Comparison of ENCODE assay signal across 1 cellular context in genomic region chr14:89533136-89533535, GRCh38.
TF ChIP-seq lines count a peak whose summit lies in the region.

No MANE protein-coding gene starts in this region.

TF ChIP-seq in GM23338, 12 proteins besides CTCF, POLR2A, EP300 and RAD21 (continued from another document):
- TF ChIP-seq, protein P1, sequence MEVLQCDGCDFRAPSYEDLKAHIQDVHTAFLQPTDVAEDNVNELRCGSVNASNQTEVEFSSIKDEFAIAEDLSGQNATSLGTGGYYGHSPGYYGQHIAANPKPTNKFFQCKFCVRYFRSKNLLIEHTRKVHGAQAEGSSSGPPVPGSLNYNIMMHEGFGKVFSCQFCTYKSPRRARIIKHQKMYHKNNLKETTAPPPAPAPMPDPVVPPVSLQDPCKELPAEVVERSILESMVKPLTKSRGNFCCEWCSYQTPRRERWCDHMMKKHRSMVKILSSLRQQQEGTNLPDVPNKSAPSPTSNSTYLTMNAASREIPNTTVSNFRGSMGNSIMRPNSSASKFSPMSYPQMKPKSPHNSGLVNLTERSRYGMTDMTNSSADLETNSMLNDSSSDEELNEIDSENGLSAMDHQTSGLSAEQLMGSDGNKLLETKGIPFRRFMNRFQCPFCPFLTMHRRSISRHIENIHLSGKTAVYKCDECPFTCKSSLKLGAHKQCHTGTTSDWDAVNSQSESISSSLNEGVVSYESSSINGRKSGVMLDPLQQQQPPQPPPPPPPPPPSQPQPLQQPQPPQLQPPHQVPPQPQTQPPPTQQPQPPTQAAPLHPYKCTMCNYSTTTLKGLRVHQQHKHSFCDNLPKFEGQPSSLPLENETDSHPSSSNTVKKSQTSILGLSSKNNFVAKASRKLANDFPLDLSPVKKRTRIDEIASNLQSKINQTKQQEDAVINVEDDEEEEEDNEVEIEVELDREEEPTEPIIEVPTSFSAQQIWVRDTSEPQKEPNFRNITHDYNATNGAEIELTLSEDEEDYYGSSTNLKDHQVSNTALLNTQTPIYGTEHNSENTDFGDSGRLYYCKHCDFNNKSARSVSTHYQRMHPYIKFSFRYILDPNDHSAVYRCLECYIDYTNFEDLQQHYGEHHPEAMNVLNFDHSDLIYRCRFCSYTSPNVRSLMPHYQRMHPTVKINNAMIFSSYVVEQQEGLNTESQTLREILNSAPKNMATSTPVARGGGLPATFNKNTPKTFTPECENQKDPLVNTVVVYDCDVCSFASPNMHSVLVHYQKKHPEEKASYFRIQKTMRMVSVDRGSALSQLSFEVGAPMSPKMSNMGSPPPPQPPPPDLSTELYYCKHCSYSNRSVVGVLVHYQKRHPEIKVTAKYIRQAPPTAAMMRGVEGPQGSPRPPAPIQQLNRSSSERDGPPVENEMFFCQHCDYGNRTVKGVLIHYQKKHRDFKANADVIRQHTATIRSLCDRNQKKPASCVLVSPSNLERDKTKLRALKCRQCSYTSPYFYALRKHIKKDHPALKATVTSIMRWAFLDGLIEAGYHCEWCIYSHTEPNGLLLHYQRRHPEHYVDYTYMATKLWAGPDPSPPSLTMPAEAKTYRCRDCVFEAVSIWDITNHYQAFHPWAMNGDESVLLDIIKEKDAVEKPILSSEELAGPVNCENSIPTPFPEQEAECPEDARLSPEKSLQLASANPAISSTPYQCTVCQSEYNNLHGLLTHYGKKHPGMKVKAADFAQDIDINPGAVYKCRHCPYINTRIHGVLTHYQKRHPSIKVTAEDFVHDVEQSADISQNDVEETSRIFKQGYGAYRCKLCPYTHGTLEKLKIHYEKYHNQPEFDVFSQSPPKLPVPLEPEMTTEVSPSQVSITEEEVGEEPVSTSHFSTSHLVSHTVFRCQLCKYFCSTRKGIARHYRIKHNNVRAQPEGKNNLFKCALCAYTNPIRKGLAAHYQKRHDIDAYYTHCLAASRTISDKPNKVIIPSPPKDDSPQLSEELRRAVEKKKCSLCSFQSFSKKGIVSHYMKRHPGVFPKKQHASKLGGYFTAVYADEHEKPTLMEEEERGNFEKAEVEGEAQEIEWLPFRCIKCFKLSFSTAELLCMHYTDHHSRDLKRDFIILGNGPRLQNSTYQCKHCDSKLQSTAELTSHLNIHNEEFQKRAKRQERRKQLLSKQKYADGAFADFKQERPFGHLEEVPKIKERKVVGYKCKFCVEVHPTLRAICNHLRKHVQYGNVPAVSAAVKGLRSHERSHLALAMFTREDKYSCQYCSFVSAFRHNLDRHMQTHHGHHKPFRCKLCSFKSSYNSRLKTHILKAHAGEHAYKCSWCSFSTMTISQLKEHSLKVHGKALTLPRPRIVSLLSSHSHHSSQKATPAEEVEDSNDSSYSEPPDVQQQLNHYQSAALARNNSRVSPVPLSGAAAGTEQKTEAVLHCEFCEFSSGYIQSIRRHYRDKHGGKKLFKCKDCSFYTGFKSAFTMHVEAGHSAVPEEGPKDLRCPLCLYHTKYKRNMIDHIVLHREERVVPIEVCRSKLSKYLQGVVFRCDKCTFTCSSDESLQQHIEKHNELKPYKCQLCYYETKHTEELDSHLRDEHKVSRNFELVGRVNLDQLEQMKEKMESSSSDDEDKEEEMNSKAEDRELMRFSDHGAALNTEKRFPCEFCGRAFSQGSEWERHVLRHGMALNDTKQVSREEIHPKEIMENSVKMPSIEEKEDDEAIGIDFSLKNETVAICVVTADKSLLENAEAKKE (CRISPR knock-in tag; IDR thresholded peaks at IDR 0.05): no peak
- TF ChIP-seq EZH2 (IDR thresholded peaks at IDR 0.05; ENCODE audit: low read depth, unreplicated experiment): no peak
- no peak for TF ChIP-seq JUNB (IDR thresholded peaks at IDR 0.05; ENCODE audit: unreplicated experiment)
- no peak for TF ChIP-seq STAT1 (IDR thresholded peaks at IDR 0.05; ENCODE audit: unreplicated experiment)
- TF ChIP-seq ZNF331 (CRISPR knock-in tag; IDR thresholded peaks at IDR 0.05; ENCODE audit: low read depth): no peak
- TF ChIP-seq ZNF114 (CRISPR knock-in tag; IDR thresholded peaks at IDR 0.05): no peak
- no peak for TF ChIP-seq CREB1 (CRISPR knock-in tag; IDR thresholded peaks at IDR 0.05; ENCODE audit: low read depth)
- TF ChIP-seq EZH2phosphoT487 (IDR thresholded peaks at IDR 0.05; ENCODE audit: unreplicated experiment): no peak
